7 cellular contexts compared by ENCODE assay signal in the genomic region with DNA sequence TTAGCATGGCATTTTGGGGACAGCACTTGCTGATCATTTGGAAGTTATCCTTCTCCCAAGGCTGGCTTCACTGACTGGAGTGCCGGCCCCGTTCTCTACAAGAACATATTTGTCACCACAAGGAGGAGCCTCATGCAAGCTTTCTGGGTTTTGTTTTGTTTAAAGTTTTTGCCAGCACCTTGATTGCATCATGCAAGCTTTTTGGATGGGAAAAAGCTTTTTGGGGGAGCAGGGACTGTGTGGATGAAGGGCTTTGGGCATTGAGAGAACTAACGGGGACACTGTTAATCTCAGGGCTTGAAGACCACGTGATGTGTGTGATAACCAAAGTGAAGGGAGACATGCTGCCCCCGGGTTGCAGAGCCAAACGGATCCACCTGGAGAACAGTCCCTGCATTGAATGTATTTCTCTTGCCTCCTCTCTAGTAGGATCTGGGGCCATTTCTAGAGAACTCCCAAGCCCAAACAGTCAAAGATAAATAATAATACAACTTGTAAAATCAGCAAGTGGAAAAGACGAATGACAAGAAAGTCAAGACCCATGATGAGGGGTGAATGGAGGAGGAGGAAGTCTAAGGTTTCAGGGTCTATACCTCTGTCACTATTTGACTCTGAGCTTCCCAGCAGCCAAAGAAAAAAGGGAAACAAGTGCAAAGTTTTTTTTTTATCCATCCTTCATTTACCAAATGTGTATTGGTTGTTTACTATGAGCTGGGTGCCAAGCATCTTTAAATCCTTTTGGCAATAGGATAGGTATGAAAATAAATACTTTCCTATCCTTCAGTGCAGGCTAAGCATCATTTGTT. TPM values are rescaled to one million over a fixed set of nuclear protein-coding genes. Genes with fewer than 3 reads are reported as not detected.
DNase-seq lines count a peak whose midpoint lies in the region; ATAC-seq and TF ChIP-seq lines count a peak whose summit lies in the region.

No MANE protein-coding gene starts in this region.

- no peak overlapping the region; the same call in 1 of the 2 replicates for H3K27ac Mint-ChIP-seq in WTC11

- no peak overlapping the region for H3K4me3 ChIP-seq in IMR-90 (ENCODE audit: insufficient read depth, low read depth, low read length)

- H3K27ac ChIP-seq in IMR-90 (ENCODE audit: insufficient read depth, low read length): no peak overlapping the region

- H4K20me1 ChIP-seq in IMR-90 (ENCODE audit: insufficient read depth, low read length): no peaks in the 10 kb centered on the region

- peak; percentile 32; the same call in 1 of the 2 replicates for ATAC-seq in IMR-90 (ENCODE audit: low read depth)
- peak; percentile 49 for ATAC-seq in WTC11
- ATAC-seq in HG03280 (IDR thresholded peaks at IDR 0.05; ENCODE audit: unreplicated experiment): no peak
- no peak for ATAC-seq in HG02763 (IDR thresholded peaks at IDR 0.05; ENCODE audit: unreplicated experiment)
- no peak for ATAC-seq in HG02885 (IDR thresholded peaks at IDR 0.05; ENCODE audit: poor library complexity, unreplicated experiment)

- H4K8ac ChIP-seq in IMR-90 (ENCODE audit: low read depth in 2 of 2, low read length in 2 of 2): peak overlapping the region in 1 of 2 experiments; percentile 47; a peak in 1 of 4 replicates

- TF ChIP-seq CTCF in IMR-90 (conservative IDR thresholded peaks at IDR 0.05; ENCODE audit: low read depth, low read length): peak; percentile 53
- TF ChIP-seq CTCF in WTC11 (IDR thresholded peaks at IDR 0.05): peak; percentile 35; the same call in 1 of the 2 replicates

- peak overlapping the region; percentile 77 for H2AFZ ChIP-seq in IMR-90 (replicated peaks; ENCODE audit: low read length, poor library complexity)

- 20% methylated on average over 1 of the region's 7 CpGs; no CpG with 5 or more reads in 1 of the 2 experiments for WGBS in IMR-90 (ENCODE audit: extremely low coverage in 2 of 2, insufficient read length in 1 of 2), 2 experiments

- H2BK20ac ChIP-seq in IMR-90 (ENCODE audit: low read depth, low read length): peak overlapping the region; percentile 5; the same call in 1 of the 2 replicates

- POLR2A ChIA-PET in IMR-90 (lab: Charles Lee; ENCODE audit: unreplicated experiment) (no interaction called here), WTC11 (lab: Charles Lee) (interaction anchor here (0.5 to 2.4 kb wide), 4 partner anchors 62 to 429 kb away, joined by 3 to 5 read pairs (median 4); no protein-coding TSS in a partner anchor)

- H4K5ac ChIP-seq in IMR-90 (ENCODE audit: low read depth, low read length): no peak overlapping the region

- dilution Hi-C loops in IMR-90 (cut with HindIII; ENCODE audit: low sequenced_read_pairs, unreplicated experiment): no loop called here

- peaks cover 23% of the 10 kb centered on the region for H3K4me1 Mint-ChIP-seq in WTC11

- peaks cover 1% of the 10 kb centered on the region for H3K4me1 ChIP-seq in IMR-90 (ENCODE audit: control insufficient read depth, insufficient read depth, low read length)

- peaks cover 4% of the 10 kb centered on the region for H3K9me3 Mint-ChIP-seq in WTC11

- TF ChIP-seq RAD21 in IMR-90 (IDR thresholded peaks at IDR 0.05; ENCODE audit: low read length): peak; percentile 54; the same call in 1 of the 2 replicates

- in situ Hi-C loops in IMR-90 (cut with MboI; ENCODE audit: low sequenced_read_pairs): loop anchor here (25.0 kb wide), 1 partner anchor 564 kb away; no protein-coding TSS in a partner anchor

- no peak overlapping the region for H3K14ac ChIP-seq in IMR-90 (replicated peaks; ENCODE audit: low read depth, low read length)

- H3K18ac ChIP-seq in IMR-90 (ENCODE audit: low read depth, low read length): no peak overlapping the region

- CTCF ChIA-PET in IMR-90 (lab: Yijun Ruan, JAX): interaction anchor here (1.1 kb wide), 1 partner anchor 8 kb away, joined by 3 read pairs; no protein-coding TSS in a partner anchor
- CTCF ChIA-PET in WTC11 (lab: Charles Lee): interaction anchor here (0.6 to 8.6 kb wide), 16 partner anchors 11 to 260 kb away, joined by 3 to 132 read pairs (median 4); partner anchors contain the start of gene TMEM114

- no peaks in the 10 kb centered on the region for H3K79me1 ChIP-seq in IMR-90 (ENCODE audit: low read depth in 1 of 2, low read length in 2 of 2)

- no peaks in the 10 kb centered on the region for H3K9me3 ChIP-seq in IMR-90 (ENCODE audit: control insufficient read depth, insufficient read depth, low read length)

- H3K36me3 ChIP-seq in IMR-90 (ENCODE audit: control insufficient read depth, insufficient read depth, low read length): no peaks in the 10 kb centered on the region

- no peak for TF ChIP-seq POLR2A in IMR-90 (IDR thresholded peaks at IDR 0.05; ENCODE audit: low read depth, low read length)

- no peak overlapping the region for H3K9ac ChIP-seq in IMR-90 (ENCODE audit: low read depth, low read length)

- BruUV-seq in IMR-90 (replicated peaks; lab: Mats Ljungman, UMichigan): no TSS peak

- H4K91ac ChIP-seq in IMR-90 (ENCODE audit: insufficient read depth, low read depth, low read length): peak overlapping the region; percentile 33; the same call in 1 of the 2 replicates

- peak overlapping the region; percentile 63; the same call in 1 of the 2 replicates for H3K4ac ChIP-seq in IMR-90 (ENCODE audit: low read depth, low read length)

- H3K9me1 ChIP-seq in IMR-90 (ENCODE audit: insufficient read depth, low read length): peaks cover 3% of the 10 kb centered on the region; the same call in 1 of the 2 replicates

- no peaks in the 10 kb centered on the region for H3K36me3 Mint-ChIP-seq in WTC11

- H3K23ac ChIP-seq in IMR-90 (ENCODE audit: low read depth, low read length): no peak overlapping the region

- H3K4me3 Mint-ChIP-seq in WTC11: no peak overlapping the region

- H3K27me3 Mint-ChIP-seq in WTC11 (ENCODE audit: low read depth): no peaks in the 10 kb centered on the region

- H3K27me3 ChIP-seq in IMR-90 (ENCODE audit: control insufficient read depth, insufficient read depth, low read length): peaks cover 11% of the 10 kb centered on the region

- no peak overlapping the region for H2AK9ac ChIP-seq in IMR-90 (replicated peaks; ENCODE audit: low read depth, low read length, poor library complexity)

- intact Hi-C loops in IMR-90 (cut with micrococcal nuclease): no loop called here

- no peak overlapping the region for H3K56ac ChIP-seq in IMR-90 (ENCODE audit: extremely low read depth, insufficient read depth, low read length)

- peak overlapping the region; percentile 62 for H2BK120ac ChIP-seq in IMR-90 (ENCODE audit: low read depth, low read length)

- no peak overlapping the region; the same call in 1 of the 2 replicates for H2AK5ac ChIP-seq in IMR-90 (ENCODE audit: low read depth, low read length)

- no peak overlapping the region for H2BK15ac ChIP-seq in IMR-90 (ENCODE audit: low read depth, low read length)

- H3K4me2 ChIP-seq in IMR-90 (ENCODE audit: low read depth, low read length): no peak overlapping the region

- peak; percentile 36 for DNase-seq in EH (ENCODE audit: low read depth)
- DNase-seq in IMR-90: peak; percentile 37
- DNase-seq in WTC11 (ENCODE audit: low spot score): peak; percentile 55
- peak; percentile 39 for DNase-seq in kidney tubule cell (ENCODE audit: low spot score)

- no peak overlapping the region for H2BK5ac ChIP-seq in IMR-90 (ENCODE audit: low read depth, low read length, poor library complexity, severe bottlenecking)

TF ChIP-seq in IMR-90, 13 proteins besides CTCF, POLR2A, EP300 and RAD21:
- TF ChIP-seq CEBPB (IDR thresholded peaks at IDR 0.05; ENCODE audit: low read depth, low read length) (peak; percentile 89), RFX5 (IDR thresholded peaks at IDR 0.05; ENCODE audit: low read depth, low read length) (no peak), SMC3 (IDR thresholded peaks at IDR 0.05; ENCODE audit: low read depth, low read length) (peak; percentile 41)

TF ChIP-seq in WTC11, 78 proteins besides CTCF, POLR2A, EP300 and RAD21 (continues in another document):
- TF ChIP-seq IRF2 (CRISPR knock-in tag; IDR thresholded peaks at IDR 0.05; ENCODE audit: borderline replicate concordance, low read depth): no peak
- TF ChIP-seq ZNF219 (CRISPR knock-in tag; IDR thresholded peaks at IDR 0.05; ENCODE audit: borderline replicate concordance): no peak
- TF ChIP-seq, protein P1, sequence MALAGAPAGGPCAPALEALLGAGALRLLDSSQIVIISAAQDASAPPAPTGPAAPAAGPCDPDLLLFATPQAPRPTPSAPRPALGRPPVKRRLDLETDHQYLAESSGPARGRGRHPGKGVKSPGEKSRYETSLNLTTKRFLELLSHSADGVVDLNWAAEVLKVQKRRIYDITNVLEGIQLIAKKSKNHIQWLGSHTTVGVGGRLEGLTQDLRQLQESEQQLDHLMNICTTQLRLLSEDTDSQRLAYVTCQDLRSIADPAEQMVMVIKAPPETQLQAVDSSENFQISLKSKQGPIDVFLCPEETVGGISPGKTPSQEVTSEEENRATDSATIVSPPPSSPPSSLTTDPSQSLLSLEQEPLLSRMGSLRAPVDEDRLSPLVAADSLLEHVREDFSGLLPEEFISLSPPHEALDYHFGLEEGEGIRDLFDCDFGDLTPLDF (CRISPR knock-in tag; IDR thresholded peaks at IDR 0.05): no peak
- TF ChIP-seq, protein P2, sequence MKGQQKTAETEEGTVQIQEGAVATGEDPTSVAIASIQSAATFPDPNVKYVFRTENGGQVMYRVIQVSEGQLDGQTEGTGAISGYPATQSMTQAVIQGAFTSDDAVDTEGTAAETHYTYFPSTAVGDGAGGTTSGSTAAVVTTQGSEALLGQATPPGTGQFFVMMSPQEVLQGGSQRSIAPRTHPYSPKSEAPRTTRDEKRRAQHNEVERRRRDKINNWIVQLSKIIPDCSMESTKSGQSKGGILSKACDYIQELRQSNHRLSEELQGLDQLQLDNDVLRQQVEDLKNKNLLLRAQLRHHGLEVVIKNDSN (CRISPR knock-in tag; IDR thresholded peaks at IDR 0.05): 0 out of 2 replicates have a peak, but pooled peaks have one; percentile 47
- TF ChIP-seq USF2 (CRISPR knock-in tag; IDR thresholded peaks at IDR 0.05): peak; percentile 58; the same call in 1 of the 2 replicates
- no peak for TF ChIP-seq KAT7 (CRISPR knock-in tag; IDR thresholded peaks at IDR 0.05; ENCODE audit: borderline replicate concordance)

RNA-seq across cellular contexts. Expression of gene TMEM114, which starts 17.2 kb away (rescaled TPM):
- not detected in 2 replicates for total RNA-seq in IMR-90 (2012; rRNA removed)
- polyA plus RNA-seq in IMR-90 (2012; rRNA removed): not detected in 2 replicates
- not detected in 2 replicates for polyA plus RNA-seq in IMR-90 (2012; cell fraction: cytosol; rRNA removed)
- not detected in 2 replicates for polyA plus RNA-seq in IMR-90 (2012; cell fraction: nucleus; rRNA removed; ENCODE audit: low replicate concordance)
- 0.37 to 1.1 TPM (median 0.60 TPM) in 3 replicates for total RNA-seq in WTC11 (2021)

RNA-seq across cellular contexts. Expression of gene METTL22, which starts 48.4 kb away (rescaled TPM):
- total RNA-seq in IMR-90 (2012; rRNA removed): 27.2 and 38.3 TPM in 2 replicates
- 51.2 and 55.5 TPM in 2 replicates for polyA plus RNA-seq in IMR-90 (2012; rRNA removed)
- polyA plus RNA-seq in IMR-90 (2012; cell fraction: cytosol; rRNA removed): 44.3 and 53.4 TPM in 2 replicates
- 130 and 132 TPM in 2 replicates for polyA plus RNA-seq in IMR-90 (2012; cell fraction: nucleus; rRNA removed; ENCODE audit: low replicate concordance)
- 48.1 to 82.0 TPM (median 52.9 TPM) in 3 replicates for total RNA-seq in WTC11 (2021)

Comparison
In these comparisons a context has a peak if more than half of its experiments do, and no peak if none do; other contexts are left out.
1. ATAC-seq: peak in IMR-90 (single experiment) and WTC11 (single experiment); none in HG03280 (single experiment), HG02763 (single experiment) and HG02885 (single experiment).
2. Peak in every context shown above with its lines, with median percentiles within 50 percentile points of each other: DNase-seq.